ENCODE assay signal across 8 cellular contexts in the genomic region with DNA sequence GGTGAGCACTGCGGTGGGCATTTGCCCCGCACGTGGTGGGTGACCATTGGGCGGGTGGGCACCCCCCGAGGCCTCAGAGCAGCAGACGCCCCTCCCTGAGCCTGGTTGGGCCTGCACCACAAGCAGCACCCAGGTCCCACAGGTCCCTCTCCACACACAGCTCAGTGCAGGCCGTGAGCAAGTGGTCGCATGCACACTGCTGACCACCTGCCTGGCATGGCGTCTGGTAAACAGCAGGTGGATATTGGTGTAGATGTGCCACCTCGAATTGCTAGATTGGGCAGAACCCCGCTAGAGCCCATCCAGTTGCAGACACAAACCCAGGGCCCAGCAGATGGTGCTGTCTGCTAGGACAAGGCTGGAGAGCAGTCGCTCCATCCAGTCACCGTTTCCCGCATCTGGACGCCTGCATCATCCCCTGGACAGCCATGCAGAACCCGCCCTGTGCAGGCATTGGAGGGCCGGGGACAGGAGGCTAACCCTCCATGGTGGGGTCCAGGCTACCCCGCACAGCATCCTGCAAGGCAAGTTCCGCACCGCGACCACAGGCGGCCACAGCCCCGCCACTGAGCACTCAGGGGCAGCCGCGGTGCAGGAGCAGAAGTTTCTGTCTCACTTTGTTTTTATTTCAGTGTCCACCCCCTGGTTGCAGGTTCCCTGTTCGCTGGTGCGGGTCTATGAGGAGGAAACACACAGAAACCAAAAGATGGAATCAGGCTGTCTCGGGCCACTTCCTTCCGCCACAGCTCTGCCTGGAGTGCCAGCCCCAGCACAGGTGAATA. TPM values are rescaled to one million over a fixed set of nuclear protein-coding genes. Genes with fewer than 3 reads are reported as not detected.
DNase-seq lines count a peak whose midpoint lies in the region; ATAC-seq and TF ChIP-seq lines count a peak whose summit lies in the region.

No MANE protein-coding gene starts in this region.

- H3K4me1 ChIP-seq in GM23338 (ENCODE audit: insufficient read depth) = no peaks in the 10 kb centered on the region
- H3K4me1 ChIP-seq in endodermal cell (ENCODE audit: control insufficient read depth, insufficient read depth, low read length) = no peaks in the 10 kb centered on the region
- H3K4me1 ChIP-seq in naive thymus-derived CD4-positive, alpha-beta T cell (ENCODE audit: control insufficient read depth in 2 of 2, insufficient read depth in 2 of 2, low read length in 2 of 2) = peaks cover 0 to 10% of the 10 kb centered on the region in 2 donors

- H3K4me3 ChIP-seq in GM23338 = no peak overlapping the region
- no peak overlapping the region for H3K4me3 ChIP-seq in endodermal cell (ENCODE audit: low read length)
- H3K4me3 ChIP-seq in naive thymus-derived CD4-positive, alpha-beta T cell (ENCODE audit: low read length) = peak overlapping the region; percentile 45

- H3K27me3 ChIP-seq in GM23338 (ENCODE audit: insufficient read depth) = no peaks in the 10 kb centered on the region
- H3K27me3 ChIP-seq in endodermal cell (ENCODE audit: control insufficient read depth, insufficient read depth, low read length, poor library complexity, severe bottlenecking) = no peaks in the 10 kb centered on the region
- no peaks in the 10 kb centered on the region for H3K27me3 ChIP-seq in naive thymus-derived CD4-positive, alpha-beta T cell (ENCODE audit: control insufficient read depth in 2 of 2, insufficient read depth in 2 of 2, low read length in 2 of 2)

- H3K4me2 ChIP-seq in GM23338 = no peak overlapping the region

- H3K79me2 ChIP-seq in GM23338 (replicated peaks; ENCODE audit: insufficient read depth) = no peaks in the 10 kb centered on the region

- no peak overlapping the region for H3K4me3 Mint-ChIP-seq in GM23338
- peak overlapping the region; percentile 66 for H3K4me3 Mint-ChIP-seq in activated CD4-positive, alpha-beta memory T cell treated with anti-CD3 and anti-CD28 coated beads for 36 hours
- no peak overlapping the region for H3K4me3 Mint-ChIP-seq in endodermal cell
- peak overlapping the region; percentile 39 to 77 (median 68) for H3K4me3 Mint-ChIP-seq in naive thymus-derived CD4-positive, alpha-beta T cell

- H4K20me1 ChIP-seq in GM23338 (replicated peaks; ENCODE audit: insufficient read depth) = no peaks in the 10 kb centered on the region

- intact Hi-C loops in activated CD4-positive, alpha-beta memory T cell treated with anti-CD3 and anti-CD28 coated beads for 36 hours (cut with micrococcal nuclease) = loop anchor here (1.0 to 5.0 kb wide), 3 partner anchors 57 to 371 kb away; partner anchors contain the start of gene RAN
- intact Hi-C loops in naive thymus-derived CD4-positive, alpha-beta T cell (cut with micrococcal nuclease) = loop anchor here (1.0 to 5.0 kb wide), 2 partner anchors 58 to 111 kb away; partner anchors contain the start of gene RAN (in 1 of the 2)

- TF ChIP-seq CTCF in GM23338 (conservative IDR thresholded peaks at IDR 0.05; ENCODE audit: low read depth in 2 of 2) (peak; percentile 59 to 88), endodermal cell (conservative IDR thresholded peaks at IDR 0.05) (peak; percentile 79)

- peak; percentile 93 for ATAC-seq in GM23338
- ATAC-seq in naive thymus-derived CD4-positive, alpha-beta T cell = peak; percentile 68
- ATAC-seq in GM18870 (IDR thresholded peaks at IDR 0.05; ENCODE audit: unreplicated experiment) = no peak

- peaks cover 18% of the 10 kb centered on the region for H3K9me2 ChIP-seq in GM23338 (ENCODE audit: insufficient read depth)

- H3K9me3 Mint-ChIP-seq in GM23338 = peaks cover 8% of the 10 kb centered on the region; the same call in 2 of the 3 replicates
- no peaks in the 10 kb centered on the region for H3K9me3 Mint-ChIP-seq in activated CD4-positive, alpha-beta memory T cell treated with anti-CD3 and anti-CD28 coated beads for 36 hours
- H3K9me3 Mint-ChIP-seq in endodermal cell = no peaks in the 10 kb centered on the region
- peaks cover 0 to 2% (median 0%) of the 10 kb centered on the region in 11 donors for H3K9me3 Mint-ChIP-seq in naive thymus-derived CD4-positive, alpha-beta T cell

- H3K27me3 Mint-ChIP-seq in GM23338 (ENCODE audit: insufficient read depth, low read depth, poor library complexity) (no peaks in the 10 kb centered on the region), endodermal cell (ENCODE audit: insufficient read depth) (peaks cover 5% of the 10 kb centered on the region)
- peaks cover 4% of the 10 kb centered on the region for H3K27me3 Mint-ChIP-seq in activated CD4-positive, alpha-beta memory T cell treated with anti-CD3 and anti-CD28 coated beads for 36 hours
- H3K27me3 Mint-ChIP-seq in naive thymus-derived CD4-positive, alpha-beta T cell = peaks cover 0 to 6% (median 0%) of the 10 kb centered on the region in 5 donors

- H3K4me1 Mint-ChIP-seq in GM23338 (no peaks in the 10 kb centered on the region), endodermal cell (no peaks in the 10 kb centered on the region)
- peaks cover 3% of the 10 kb centered on the region for H3K4me1 Mint-ChIP-seq in activated CD4-positive, alpha-beta memory T cell treated with anti-CD3 and anti-CD28 coated beads for 36 hours (ENCODE audit: low read depth)
- peaks cover 5 to 18% (median 12%) of the 10 kb centered on the region in 7 donors for H3K4me1 Mint-ChIP-seq in naive thymus-derived CD4-positive, alpha-beta T cell

- H3K36me3 Mint-ChIP-seq in GM23338 (ENCODE audit: low read depth) (no peaks in the 10 kb centered on the region), endodermal cell (ENCODE audit: low read depth) (no peaks in the 10 kb centered on the region)
- H3K36me3 Mint-ChIP-seq in activated CD4-positive, alpha-beta memory T cell treated with anti-CD3 and anti-CD28 coated beads for 36 hours = no peaks in the 10 kb centered on the region
- no peaks in the 10 kb centered on the region for H3K36me3 Mint-ChIP-seq in naive thymus-derived CD4-positive, alpha-beta T cell

- 62 to 70% methylated on average over 17 to 29 of the region's 29 CpGs for WGBS in endodermal cell (ENCODE audit: insufficient coverage in 1 of 2, insufficient read length in 1 of 2), 2 experiments

- no peak overlapping the region for H3K27ac Mint-ChIP-seq in GM23338
- no peak overlapping the region for H3K27ac Mint-ChIP-seq in activated CD4-positive, alpha-beta memory T cell treated with anti-CD3 and anti-CD28 coated beads for 36 hours
- no peak overlapping the region for H3K27ac Mint-ChIP-seq in endodermal cell
- peak overlapping the region in 1 of 9 donors; percentile 22 for H3K27ac Mint-ChIP-seq in naive thymus-derived CD4-positive, alpha-beta T cell

- no peak overlapping the region for H2AFZ ChIP-seq in GM23338

- H3K9me3 ChIP-seq in endodermal cell (ENCODE audit: control insufficient read depth, low read length) = peaks cover 18% of the 10 kb centered on the region
- no peaks in the 10 kb centered on the region for H3K9me3 ChIP-seq in naive thymus-derived CD4-positive, alpha-beta T cell (ENCODE audit: control insufficient read depth in 2 of 3, low read length in 3 of 3)

- H3K36me3 ChIP-seq in GM23338 (ENCODE audit: insufficient read depth) (peaks cover 3% of the 10 kb centered on the region; the same call in 1 of the 2 replicates), endodermal cell (ENCODE audit: control insufficient read depth, insufficient read depth, low read length) (no peaks in the 10 kb centered on the region)
- no peaks in the 10 kb centered on the region for H3K36me3 ChIP-seq in naive thymus-derived CD4-positive, alpha-beta T cell (ENCODE audit: control insufficient read depth in 2 of 3, insufficient read depth in 3 of 3, low read length in 3 of 3)

- CTCF ChIA-PET in activated CD4-positive, alpha-beta memory T cell treated with anti-CD3 and anti-CD28 coated beads for 36 hours (lab: Charles Lee) = interaction anchor here (0.8 to 3.0 kb wide), 9 partner anchors 53 to 693 kb away, joined by 3 to 17 read pairs (median 4); no protein-coding TSS in a partner anchor
- CTCF ChIA-PET in naive thymus-derived CD4-positive, alpha-beta T cell (lab: Charles Lee) = interaction anchor here (0.9 to 1.6 kb wide), 2 partner anchors 56 to 371 kb away, joined by 5 to 6 read pairs; no protein-coding TSS in a partner anchor

- no peak overlapping the region for H3K9ac ChIP-seq in endodermal cell (ENCODE audit: extremely low read depth, low read length, poor library complexity, severe bottlenecking)

- DNase-seq in Daoy (ENCODE audit: low read depth) = peak; percentile 78
- peak; percentile 73 for DNase-seq in GM23338 (ENCODE audit: low spot score)
- peak; percentile 69 for DNase-seq in NCI-H2196 (lab: John Stamatoyannopoulos, UW; ENCODE audit: unreplicated experiment)
- peak; percentile 79 for DNase-seq in activated CD4-positive, alpha-beta memory T cell treated with anti-CD3 and anti-CD28 coated beads for 36 hours
- peak; percentile 90 for DNase-seq in endodermal cell
- DNase-seq in naive thymus-derived CD4-positive, alpha-beta T cell = peak; percentile 21 to 62 (median 41)
- peak in 5 of 6 experiments; percentile 27 to 34 (median 33) for DNase-seq in stimulated activated naive CD4-positive, alpha-beta T cell (lab: John Stamatoyannopoulos, UW)

- POLR2A ChIA-PET in activated CD4-positive, alpha-beta memory T cell treated with anti-CD3 and anti-CD28 coated beads for 36 hours (lab: Charles Lee) = no interaction called here
- POLR2A ChIA-PET in naive thymus-derived CD4-positive, alpha-beta T cell (lab: Charles Lee) = no interaction called here

- H3K27ac ChIP-seq in GM23338 (ENCODE audit: low read depth) = no peak overlapping the region
- H3K27ac ChIP-seq in endodermal cell (ENCODE audit: low read depth, low read length) = no peak overlapping the region
- no peak overlapping the region for H3K27ac ChIP-seq in naive thymus-derived CD4-positive, alpha-beta T cell (ENCODE audit: low read depth, low read length)

- H3F3A ChIP-seq in GM23338 (replicated peaks; ENCODE audit: low read depth) = peaks cover 16% of the 10 kb centered on the region

TF ChIP-seq in GM23338, 12 proteins besides CTCF, POLR2A, EP300 and RAD21:
- no peak for TF ChIP-seq EZH2phosphoT487 (IDR thresholded peaks at IDR 0.05; ENCODE audit: unreplicated experiment)
- TF ChIP-seq CREB1 (CRISPR knock-in tag; IDR thresholded peaks at IDR 0.05; ENCODE audit: low read depth) = no peak
- TF ChIP-seq STAT1 (IDR thresholded peaks at IDR 0.05; ENCODE audit: unreplicated experiment) = no peak
- TF ChIP-seq EZH2 (IDR thresholded peaks at IDR 0.05; ENCODE audit: low read depth, unreplicated experiment) = no peak
- no peak for TF ChIP-seq NANOG (IDR thresholded peaks at IDR 0.05; ENCODE audit: borderline replicate concordance)
- TF ChIP-seq JUNB (IDR thresholded peaks at IDR 0.05; ENCODE audit: unreplicated experiment) = no peak

RNA-seq across cellular contexts. Expression of gene RIMBP2, which starts 45.6 kb away (rescaled TPM):
- 1.4 and 2.2 TPM in 2 replicates for total RNA-seq in Daoy (2014; rRNA removed; shearing (Covaris generic))
- 0.31 TPM in 1 of 2 replicates, not detected in the other for total RNA-seq in GM23338 (2014; rRNA removed; shearing (Covaris generic))
- 0.09 and 0.37 TPM in 2 replicates for polyA plus RNA-seq in GM23338 (2016; fragmentation: Nextera tagmentation; extraction: Ambion mirVana)
- under 1 TPM in 1 of 2 experiments, not detected in 1; 0.27 TPM for total RNA-seq in activated CD4-positive, alpha-beta memory T cell treated with anti-CD3 and anti-CD28 coated beads for 36 hours
- 1 to 10 TPM in 1 of 2 donors, under 1 TPM in 1; 0.13 to 3.4 TPM for total RNA-seq in endodermal cell
- 8.4 TPM for polyA plus RNA-seq in endodermal cell (2013, experiment 1 of 2)
- 11.0 TPM for polyA plus RNA-seq in endodermal cell (2013, experiment 2 of 2)
- total RNA-seq in naive thymus-derived CD4-positive, alpha-beta T cell = under 1 TPM in 1 of 5 experiments, not detected in 4; 0.05 TPM
- not detected for polyA plus RNA-seq in naive thymus-derived CD4-positive, alpha-beta T cell

Comparison
In these comparisons a context has a peak if more than half of its experiments do, and no peak if none do; other contexts are left out.
1. DNase-seq: peak in every context shown above with its lines; median percentile 90 in endodermal cell; 79 in activated CD4-positive, alpha-beta memory T cell treated with anti-CD3 and anti-CD28 coated beads for 36 hours; 78 in Daoy; 73 in GM23338; 69 in NCI-H2196; 41 in naive thymus-derived CD4-positive, alpha-beta T cell; 33 in stimulated activated naive CD4-positive, alpha-beta T cell.
2. H3K4me3 Mint-ChIP-seq: peak in activated CD4-positive, alpha-beta memory T cell treated with anti-CD3 and anti-CD28 coated beads for 36 hours (single experiment) and naive thymus-derived CD4-positive, alpha-beta T cell (10 of 10); none in GM23338 (single experiment) and endodermal cell (single experiment).